ENCODE assay signal across 25 cellular contexts in the genomic region with DNA sequence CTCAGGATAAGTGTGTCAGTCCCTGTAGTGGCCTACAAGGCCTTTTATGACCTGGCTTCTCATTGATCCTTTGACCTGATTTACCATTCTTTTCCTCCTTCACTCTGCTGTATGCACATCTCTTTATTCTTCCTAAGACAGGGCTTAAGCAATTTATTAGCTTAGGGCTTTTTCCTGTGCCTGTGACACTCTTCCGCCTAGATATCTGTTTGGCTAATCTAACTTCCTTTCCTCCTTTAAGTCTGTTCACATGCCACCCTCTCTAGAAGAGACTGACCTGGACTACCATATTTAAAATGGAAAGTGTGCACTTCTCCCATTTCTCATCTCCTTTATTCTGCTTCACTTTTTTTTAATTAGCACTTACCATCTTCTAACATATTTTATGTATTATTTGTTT.
"Had no signal": no experiment of that assay in that cellular context is flagged by ENCODE, and none has a peak within 500 bp of the region (broad histone marks: within the 10 kb centered on the region; RNA-seq: fewer than 3 reads in every experiment).

No MANE protein-coding gene starts in this region.

- H3K27me3 ChIP-seq: SJSA1 had no signal

- H3K4me3 ChIP-seq: K562, SJSA1 had no signal

- H3K4me1 ChIP-seq: SJSA1 had no signal

- H3K27me3 Mint-ChIP-seq: IgD-negative memory B cell, T-cell had no signal

- H3K27ac Mint-ChIP-seq: IgD-negative memory B cell, T-cell had no signal

- DNase-seq: Kasumi-1, NCI-H1092, NCI-H1105 treated with DMSO at 0.1 percent for 48 hours, NCI-H1417 treated with DMSO at 0.1 percent for 48 hours, NCI-H187, NCI-H2029, NCI-H2081 treated with DMSO at 0.1 percent for 48 hours, NCI-H2171 treated with DMSO at 0.1 percent for 48 hours, NCI-H345, NCI-H446 treated with DMSO at 0.1 percent for 48 hours, NCI-H510A treated with DMSO at 0.1 percent for 48 hours, NCI-H526, Right ventricle myocardium superior, RPMI8226, SIG-M5, SK-N-SH, SW 1271, T-cell had no signal

- H3K36me3 ChIP-seq: SJSA1 had no signal

- H3K9me3 ChIP-seq: SJSA1, SK-N-SH had no signal

- H3K4me3 Mint-ChIP-seq: IgD-negative memory B cell, T-cell had no signal

- H3K27ac ChIP-seq: HL-60, KMS-11, SJSA1 had no signal

- FAIRE-seq: HTR-8/SVneo, K562, RCC 7860 had no signal
